Comparison of ENCODE assay signal across 8 cellular contexts in genomic region chr20:34676642-34677373, GRCh38. TPM values are rescaled to one million over a fixed set of nuclear protein-coding genes. Genes with fewer than 3 reads are reported as not detected.
DNase-seq lines count a peak whose midpoint lies in the region; ATAC-seq, FAIRE-seq and TF ChIP-seq lines count a peak whose summit lies in the region.

PIGU (minus strand) TSS chr20:34677092; CDS start chr20:34677085, 7 bp downstream.

- peak within 1 kb of the TSS; percentile 93 for H3K4me2 ChIP-seq in HepG2 (ENCODE audit: low read depth, low read length)

- no peaks in the 10 kb centered on the region for H3K27me3 Mint-ChIP-seq in dendritic cell treated with granulocyte-macrophage colony-stimulating factor and Interleukin-4, amounts not matched to agents 40 ng/mL and 50 ng/mL, for 4 days

- H3K79me2 ChIP-seq in HepG2 (ENCODE audit: insufficient read depth, low read length) = peaks cover 25% of the 10 kb centered on the region

- peaks cover 19% of the 10 kb centered on the region for H3K4me1 Mint-ChIP-seq in dendritic cell treated with granulocyte-macrophage colony-stimulating factor and Interleukin-4, amounts not matched to agents 40 ng/mL and 50 ng/mL, for 4 days (ENCODE audit: low read depth)

- TF ChIP-seq EP300 in HepG2 (IDR thresholded peaks at IDR 0.05; ENCODE audit: low read depth in 2 of 2, low read length in 2 of 2) (peak in 1 of 2 experiments; percentile 61; a peak in 1 of 4 replicates), HepG2 (CRISPR knock-in tag; IDR thresholded peaks at IDR 0.05; ENCODE audit: borderline replicate concordance) (no peak; the same call in 1 of the 2 replicates)

- H3K36me3 ChIP-seq in HepG2 (replicated peaks in 1 of 2; ENCODE audit: control insufficient read depth in 1 of 2, insufficient read depth in 2 of 2, low read length in 2 of 2) = no peaks in the 10 kb centered on the region

- H2AFZ ChIP-seq in HepG2 (ENCODE audit: low read length) = no peak within 1 kb of the TSS

- peak; percentile 75 for FAIRE-seq in HepG2 (lab: Jason Lieb, UNC)

- H4K20me1 ChIP-seq in HepG2 (ENCODE audit: insufficient read depth, low read length) = peaks cover 3% of the 10 kb centered on the region; the same call in 1 of the 2 replicates

- H3K4me3 ChIP-seq in HepG2 (replicated peaks in 1 of 3; ENCODE audit: insufficient read depth in 1 of 3, low read depth in 2 of 3, low read length in 3 of 3) = peak within 1 kb of the TSS; percentile 87 to 96 (median 89)

- peak within 1 kb of the TSS; percentile 82 for H3K4me3 Mint-ChIP-seq in dendritic cell treated with granulocyte-macrophage colony-stimulating factor and Interleukin-4, amounts not matched to agents 40 ng/mL and 50 ng/mL, for 4 days

- peak; percentile 61 for TF ChIP-seq RAD21 in HepG2 (CRISPR knock-in tag; IDR thresholded peaks at IDR 0.05)

- H3K9me3 ChIP-seq in HepG2 (ENCODE audit: low read length) = no peaks in the 10 kb centered on the region

- ATAC-seq in GM19351 (IDR thresholded peaks at IDR 0.05; ENCODE audit: unreplicated experiment) (peak; percentile 94), HG03521 (IDR thresholded peaks at IDR 0.05; ENCODE audit: unreplicated experiment) (peak; percentile 93), HepG2 (peak; percentile 97)

- intact Hi-C loops in dendritic cell treated with granulocyte-macrophage colony-stimulating factor and Interleukin-4, amounts not matched to agents 40 ng/mL and 50 ng/mL, for 4 days (cut with micrococcal nuclease) = loop anchor here (2.0 to 5.0 kb wide), 2 partner anchors 28 to 315 kb away; partner anchors contain the start of genes ITCH and TP53INP2
- intact Hi-C loops in HepG2 (cut with micrococcal nuclease; ENCODE audit: unreplicated experiment) = loop anchor here (1.0 kb wide), 3 partner anchors 27 to 366 kb away; partner anchors contain the start of gene TP53INP2

- in situ Hi-C loops in HepG2 (cut with HindIII; ENCODE audit: extremely low pct_ligation_motif_present, low pct_unique_long_range_greater_than_20kb) = loop anchor here (5.0 kb wide), 1 partner anchor 55 kb away; no protein-coding TSS in a partner anchor

- CTCF ChIA-PET in HepG2 (lab: Yijun Ruan, JAX; ENCODE audit: low intra/inter-chr PET ratio, low total read pairs) = interaction anchor here (1.3 kb wide), 1 partner anchor 55 kb away, joined by 5 read pairs; no protein-coding TSS in a partner anchor

- peak within 1 kb of the TSS; percentile 67 for H3K27ac ChIP-seq in C4-2B
- peak within 1 kb of the TSS; percentile 86 for H3K27ac ChIP-seq in HepG2 (ENCODE audit: extremely low read length, insufficient read depth, low read length)

- DNase-seq in NCI-H748 (lab: John Stamatoyannopoulos, UW; ENCODE audit: unreplicated experiment) (peak; percentile 98), HepG2 (ENCODE audit: low spot score) (peak; percentile 95)
- DNase-seq in activated CD4-positive, alpha-beta T cell treated with anti-CD3 and anti-CD28 coated beads, Interleukin-2, amount 50 U/mL, for 24 hours (ENCODE audit: low read depth in 1 of 2, low spot score in 1 of 2) = peak; percentile 87 to 92
- peak; percentile 96 for DNase-seq in stimulated activated CD4-positive, alpha-beta T cell treated with anti-CD3 and anti-CD28 coated beads, Interleukin-4, amount 100 ng/mL, for 1 hour

- H3K27ac Mint-ChIP-seq in dendritic cell treated with granulocyte-macrophage colony-stimulating factor and Interleukin-4, amounts not matched to agents 40 ng/mL and 50 ng/mL, for 4 days = peak within 1 kb of the TSS; percentile 92

- no peaks in the 10 kb centered on the region for H3K9me3 Mint-ChIP-seq in dendritic cell treated with granulocyte-macrophage colony-stimulating factor and Interleukin-4, amounts not matched to agents 40 ng/mL and 50 ng/mL, for 4 days

- no TSS peak for BruUV-seq in HepG2 (replicated peaks; lab: Mats Ljungman, UMichigan)

- peak; percentile 88 to 91 for TF ChIP-seq POLR2A in HepG2 (IDR thresholded peaks at IDR 0.05; ENCODE audit: insufficient read depth in 1 of 2, low read depth in 2 of 2, low read length in 2 of 2)

- WGBS in HepG2 (ENCODE audit: low lambda C conversion rate) = 2% methylated on average over 26 of the region's 64 CpGs

- H3K4me1 ChIP-seq in HepG2 (ENCODE audit: insufficient read depth, low read length) = peaks cover 29% of the 10 kb centered on the region

- H3K27me3 ChIP-seq in HepG2 (ENCODE audit: control insufficient read depth in 1 of 2, insufficient read depth in 2 of 2, low read length in 2 of 2) = peaks cover 0 to 4% of the 10 kb centered on the region in 2 experiments; a peak in 1 of 5 replicates

- peak within 1 kb of the TSS; percentile 81 for H3K9ac ChIP-seq in HepG2 (ENCODE audit: insufficient read depth, low read depth, low read length)

- TF ChIP-seq CTCF in C4-2B (conservative IDR thresholded peaks at IDR 0.05) (no peak), HepG2 (CRISPR knock-in tag; IDR thresholded peaks at IDR 0.05) (peak; percentile 59; the same call in 1 of the 2 replicates)

- peaks cover 9% of the 10 kb centered on the region for H3K36me3 Mint-ChIP-seq in dendritic cell treated with granulocyte-macrophage colony-stimulating factor and Interleukin-4, amounts not matched to agents 40 ng/mL and 50 ng/mL, for 4 days (ENCODE audit: low read depth)

- POLR2A ChIA-PET in HepG2 (lab: Yijun Ruan, JAX) = interaction anchor here (0.8 to 2.6 kb wide), 25 partner anchors 8 to 375 kb away, joined by 3 to 43 read pairs (median 5); partner anchors contain the start of genes DYNLRB1, ITCH and TP53INP2

TF ChIP-seq in HepG2, 621 proteins besides CTCF, POLR2A, EP300 and RAD21 (continues in another document):
- TF ChIP-seq IRF2 (CRISPR knock-in tag; IDR thresholded peaks at IDR 0.05) (peak; percentile 97), TOE1 (CRISPR knock-in tag; IDR thresholded peaks at IDR 0.05) (no peak), EHMT2 (IDR thresholded peaks at IDR 0.05; ENCODE audit: borderline replicate concordance, low read depth, low read length) (no peak), GABPA (IDR thresholded peaks at IDR 0.05; ENCODE audit: low read depth, low read length) (peak; percentile 65), GABPA (CRISPR knock-in tag; IDR thresholded peaks at IDR 0.05; ENCODE audit: low read depth) (peak; percentile 85), HOXA7 (CRISPR knock-in tag; IDR thresholded peaks at IDR 0.05) (no peak), ZZZ3 (CRISPR knock-in tag; IDR thresholded peaks at IDR 0.05; ENCODE audit: borderline replicate concordance) (peak; percentile 54; the same call in 1 of the 2 replicates), ZNF251 (CRISPR knock-in tag; IDR thresholded peaks at IDR 0.05) (peak; percentile 27; the same call in 1 of the 2 replicates), MAZ (IDR thresholded peaks at IDR 0.05; ENCODE audit: borderline replicate concordance, low read depth, low read length) (peak; percentile 99), MAZ (CRISPR knock-in tag; IDR thresholded peaks at IDR 0.05; ENCODE audit: low read depth) (peak; percentile 99), RNF2 (conservative IDR thresholded peaks at IDR 0.05; ENCODE audit: low read depth) (0 out of 2 replicates have a peak, but pooled peaks have one; percentile 24), FIP1L1 (IDR thresholded peaks at IDR 0.05; ENCODE audit: borderline replicate concordance, insufficient read depth, low read depth, low read length) (peak; percentile 65; the same call in 1 of the 2 replicates), ZNF138 (CRISPR knock-in tag; IDR thresholded peaks at IDR 0.05; ENCODE audit: low read depth) (peak; percentile 80; the same call in 1 of the 2 replicates), YY1 (IDR thresholded peaks at IDR 0.05; ENCODE audit: insufficient read depth, insufficient replicate concordance, low read depth, low read length) (peak; percentile 98), CERS6 (CRISPR knock-in tag; IDR thresholded peaks at IDR 0.05) (0 out of 2 replicates have a peak, but pooled peaks have one; percentile 30)

RNA-seq across cellular contexts. Expression of gene PIGU, which starts in this region (rescaled TPM):
- 27.1 and 45.5 TPM in 2 replicates for total RNA-seq in HepG2 (2016; rRNA removed; fragmentation: Illumina TruSeq; extraction: Trizol)
- 7.9 and 10.2 TPM in 2 replicates for total RNA-seq in HepG2 (2016; cell fraction: cytosol; rRNA removed; fragmentation: Illumina TruSeq; extraction: Trizol; ENCODE audit: low read depth)
- 22.7 and 40.7 TPM in 2 replicates for total RNA-seq in HepG2 (2016; cell fraction: insoluble cytoplasmic fraction; rRNA removed; fragmentation: Illumina TruSeq; extraction: Trizol)
- 13.9 and 15.8 TPM in 2 replicates for total RNA-seq in HepG2 (2016; cell fraction: membrane; rRNA removed; fragmentation: Illumina TruSeq; extraction: Trizol)
- total RNA-seq in HepG2 (2016; cell fraction: nucleus; rRNA removed; fragmentation: Illumina TruSeq; extraction: Trizol) = 46.7 and 53.0 TPM in 2 replicates
- polyA plus RNA-seq in HepG2 (2011; rRNA removed) = 175 and 231 TPM in 2 replicates
- 173 and 228 TPM in 2 replicates for polyA plus RNA-seq in HepG2 (2011; cell fraction: cytosol; rRNA removed)
- 61.5 and 68.6 TPM in 2 replicates for polyA plus RNA-seq in HepG2 (2011; cell fraction: nucleus; rRNA removed)
- polyA plus RNA-seq in HepG2 (2012) = 58.5 and 63.1 TPM in 2 replicates
- polyA plus RNA-seq in HepG2 (2016; cell fraction: cytosol; fragmentation: Illumina TruSeq; extraction: Trizol; ENCODE audit: low read depth) = 12.5 and 12.8 TPM in 2 replicates
- 38.7 and 42.6 TPM in 2 replicates for polyA plus RNA-seq in HepG2 (2016; cell fraction: insoluble cytoplasmic fraction; fragmentation: Illumina TruSeq; extraction: Trizol; ENCODE audit: low read depth)
- 20.5 and 21.1 TPM in 2 replicates for polyA plus RNA-seq in HepG2 (2016; cell fraction: membrane; fragmentation: Illumina TruSeq; extraction: Trizol; ENCODE audit: low read depth)
- 88.7 and 94.6 TPM in 2 replicates for polyA plus RNA-seq in HepG2 (2016; cell fraction: nucleus; fragmentation: Illumina TruSeq; extraction: Trizol; ENCODE audit: insufficient read depth, low read depth)
- 185 and 339 TPM in 2 replicates for polyA minus RNA-seq in HepG2 (2011; rRNA and poly(A)+ RNA removed; ENCODE audit: low replicate concordance)
- 49.4 and 49.8 TPM in 2 replicates for polyA minus RNA-seq in HepG2 (2011; cell fraction: cytosol; rRNA and poly(A)+ RNA removed)
- polyA minus RNA-seq in HepG2 (2011; cell fraction: nucleus; rRNA and poly(A)+ RNA removed) = 55.5 and 65.3 TPM in 2 replicates

Comparison
In these comparisons a context has a peak if more than half of its experiments do, and no peak if none do; other contexts are left out.
1. Peak in every context shown above with its lines: DNase-seq, ATAC-seq, H3K4me3 ChIP-seq and H3K27ac ChIP-seq.